13 cellular contexts compared by ENCODE assay signal in the genomic region with DNA sequence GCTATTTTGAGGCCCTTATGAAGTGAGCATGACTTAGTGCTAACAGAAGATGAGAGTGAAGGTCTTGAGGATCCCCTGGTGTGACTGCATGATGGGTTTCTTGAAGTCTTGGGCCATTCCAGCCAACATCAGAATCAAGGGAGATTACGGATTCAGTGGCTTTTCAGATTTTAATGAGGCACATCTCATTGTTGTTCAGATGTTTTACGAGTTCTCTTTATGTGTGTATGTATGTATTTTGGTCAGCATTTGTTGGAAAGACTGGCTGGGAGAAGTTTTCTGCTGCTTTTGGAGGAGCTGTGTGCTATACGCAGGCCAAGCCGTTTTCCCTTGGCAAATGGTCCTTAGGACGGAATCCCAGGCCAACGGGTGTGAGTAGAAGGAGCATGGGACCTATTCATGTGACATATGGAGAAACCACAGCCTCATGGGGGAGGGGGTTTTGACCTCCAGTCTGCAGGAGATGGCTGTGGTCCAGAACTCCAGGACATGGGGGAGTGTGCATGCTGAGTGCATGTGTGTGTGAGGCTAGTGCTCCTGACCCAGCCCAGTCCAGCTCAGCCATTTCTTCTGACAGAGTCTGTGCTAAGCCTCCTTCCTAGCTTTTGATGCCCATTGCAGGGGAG. TPM values are rescaled to one million over a fixed set of nuclear protein-coding genes. Genes with fewer than 3 reads are reported as not detected.
DNase-seq lines count a peak whose midpoint lies in the region; ATAC-seq and TF ChIP-seq lines count a peak whose summit lies in the region.
"Had no signal": no experiment of that assay in that cellular context is flagged by ENCODE, and none has a peak within 500 bp of the region (broad histone marks: within the 10 kb centered on the region; RNA-seq: fewer than 3 reads in every experiment).

No MANE protein-coding gene starts in this region.

- H3K27ac ChIP-seq in H9 (ENCODE audit: insufficient read length, low read depth, low read length) = no peak overlapping the region
- H3K27ac ChIP-seq: hepatocyte had no signal

- H2BK5ac ChIP-seq in H9 (ENCODE audit: insufficient read length, low read length) = no peak overlapping the region

- no peak overlapping the region for H2AK5ac ChIP-seq in H9 (ENCODE audit: insufficient read length, low read length)

- H4K5ac ChIP-seq in H9 (ENCODE audit: insufficient read length, low read depth, low read length) = no peak overlapping the region

- in situ Hi-C loops in astrocyte of the cerebellum (cut with HindIII; ENCODE audit: low sequenced_read_pairs) = no loop called here

- H3K4me1 Mint-ChIP-seq in H9 = peaks cover 50 to 51% of the 10 kb centered on the region in 2 experiments

- H2AFZ ChIP-seq in H9 (ENCODE audit: low read length) = no peak overlapping the region
- H2AFZ ChIP-seq: hepatocyte had no signal

- no peaks in the 10 kb centered on the region for H3K27me3 Mint-ChIP-seq in H9 (ENCODE audit: low read depth)

- WGBS in H9 (ENCODE audit: extremely low coverage, insufficient read length, low lambda C conversion rate) = no CpG with 5 or more reads among the region's 6 CpGs

- no peaks in the 10 kb centered on the region for H3K27me3 ChIP-seq in H9 (ENCODE audit: insufficient read depth, low read length)
- H3K27me3 ChIP-seq: hepatocyte had no signal

- no peak overlapping the region for H2BK120ac ChIP-seq in H9 (ENCODE audit: low read depth, low read length, poor library complexity, severe bottlenecking)

- peaks cover 2% of the 10 kb centered on the region for H4K20me1 ChIP-seq in H9 (ENCODE audit: control insufficient read depth, insufficient read depth, insufficient read length)

- no peak overlapping the region for H2BK12ac ChIP-seq in H9 (ENCODE audit: insufficient read length, low read depth, low read length)

- no peak overlapping the region for H4K91ac ChIP-seq in H9 (ENCODE audit: insufficient read length, low read depth, low read length)

- peak overlapping the region in 2 of 3 experiments; percentile 8 to 73; a peak in 5 of 7 replicates for H3K27ac Mint-ChIP-seq in H9

- H3K23me2 ChIP-seq in H9 (ENCODE audit: insufficient read length, low read depth, low read length, poor library complexity, severe bottlenecking) = no peaks in the 10 kb centered on the region

- H3K9ac ChIP-seq in H9 (ENCODE audit: extremely low read depth, insufficient read length, low read length) = no peak overlapping the region

- DNase-seq in AG10803 (ENCODE audit: low read depth) = peak; percentile 49
- no peak for DNase-seq in H9
- peak; percentile 24 for DNase-seq in astrocyte of the cerebellum (ENCODE audit: low read depth)
- DNase-seq in left kidney (ENCODE audit: low read depth, low spot score) = peak; percentile 47
- DNase-seq in MV-4-11 (lab: John Stamatoyannopoulos, UW) = no peak
- no peak for DNase-seq in stimulated activated CD8-positive, alpha-beta memory T cell treated with anti-CD3 and anti-CD28 coated beads, Interleukin-4, amount 100 ng/mL, for 48 hours
- no peak for DNase-seq in stimulated activated CD4-positive, alpha-beta T cell treated with anti-CD3 and anti-CD28 coated beads, Interleukin-4, amount 100 ng/mL, for 24 hours
- DNase-seq: caudate nucleus; NCI-H345; stimulated activated CD4-positive, alpha-beta T cell treated with anti-CD3 and anti-CD28 coated beads, Interleukin-12 subunit alpha, Interleukin-12 subunit beta, amount 100 ng/mL, for 4 hours; stimulated activated naive CD8-positive, alpha-beta T cell treated with anti-CD3 and anti-CD28 coated beads, Interleukin-15, Interleukin-2, amounts not matched to agents 100 U/mL and 50 U/mL, for 24 hours had no signal

- no peak overlapping the region for H3K18ac ChIP-seq in H9 (ENCODE audit: insufficient read length, low read depth, low read length)

- TF ChIP-seq CTCF in AG10803 (conservative IDR thresholded peaks at IDR 0.05; ENCODE audit: low read length) (no peak), H9 (conservative IDR thresholded peaks at IDR 0.05) (no peak), astrocyte of the cerebellum (IDR thresholded peaks at IDR 0.05; ENCODE audit: low read depth, low read length, missing control alignments) (no peak)

- peaks cover 17% of the 10 kb centered on the region; the same call in 1 of the 2 replicates for H3K4me1 ChIP-seq in H9 (ENCODE audit: insufficient read depth, low read length)

- H3K79me1 ChIP-seq in H9 (ENCODE audit: insufficient read depth, low read depth, low read length, poor library complexity, severe bottlenecking) = no peaks in the 10 kb centered on the region

- H3K36me3 Mint-ChIP-seq in H9 (ENCODE audit: insufficient read depth in 1 of 3, low read depth in 3 of 3) = peaks cover 9 to 26% (median 13%) of the 10 kb centered on the region in 3 experiments; a peak in 5 of 7 replicates

- H3K56ac ChIP-seq in H9 (ENCODE audit: insufficient read length, low read depth, low read length) = no peak overlapping the region

- H3K4me3 ChIP-seq in AG10803 (ENCODE audit: low read length) (no peak overlapping the region), astrocyte of the cerebellum (ENCODE audit: low read depth, low read length) (no peak overlapping the region)
- H3K4me3 ChIP-seq: hepatocyte had no signal

- ATAC-seq in HG02588 (IDR thresholded peaks at IDR 0.05; ENCODE audit: unreplicated experiment) = no peak
- ATAC-seq: stimulated activated naive CD8-positive, alpha-beta T cell treated with anti-CD3 and anti-CD28 coated beads, Interleukin-15, Interleukin-2, amounts not matched to agents 100 U/mL and 50 U/mL, for 24 hours had no signal

- H4K8ac ChIP-seq in H9 (replicated peaks; ENCODE audit: insufficient read length, low read depth, low read length) = no peak overlapping the region

- no peak overlapping the region for H3T11ph ChIP-seq in H9 (ENCODE audit: low read length)

- no peaks in the 10 kb centered on the region for H3K9me3 ChIP-seq in H9 (ENCODE audit: control insufficient read depth, low read depth, low read length)

- no peak overlapping the region for H3K23ac ChIP-seq in H9 (ENCODE audit: insufficient read length, low read depth, low read length)

- no peak overlapping the region for H3K4me2 ChIP-seq in H9 (ENCODE audit: insufficient read depth, insufficient read length, low read length)
- H3K4me2 ChIP-seq: hepatocyte had no signal

- no peak overlapping the region for H3K14ac ChIP-seq in H9 (ENCODE audit: insufficient read depth, low read length)

- no peaks in the 10 kb centered on the region; the same call in 1 of the 2 replicates for H3K79me2 ChIP-seq in H9 (ENCODE audit: insufficient read depth, low read length)

- H3K4me3 Mint-ChIP-seq in H9 = no peak overlapping the region; a peak in 1 of 5 replicates

- H2BK15ac ChIP-seq in H9 (ENCODE audit: low read depth, low read length) = no peak overlapping the region

- no peaks in the 10 kb centered on the region for H3K9me3 Mint-ChIP-seq in H9

- no peak overlapping the region for H2BK20ac ChIP-seq in H9 (ENCODE audit: low read depth, low read length, poor library complexity, severe bottlenecking)

- no peak overlapping the region for H3K4ac ChIP-seq in H9 (ENCODE audit: low read depth, low read length)

RNA-seq across cellular contexts. Expression of gene CHMP4B, which starts 35.3 kb away (rescaled TPM):
- total RNA-seq in H9 (2021) = 94.9 and 97.9 TPM in 2 replicates

Comparison
In these comparisons a context has a peak if more than half of its experiments do, and no peak if none do; other contexts are left out.
1. DNase-seq: peak in AG10803 (single experiment), astrocyte of the cerebellum (single experiment) and left kidney (single experiment); none in H9 (single experiment), MV-4-11 (single experiment), stimulated activated CD8-positive, alpha-beta memory T cell treated with anti-CD3 and anti-CD28 coated beads, Interleukin-4, amount 100 ng/mL, for 48 hours (single experiment) and stimulated activated CD4-positive, alpha-beta T cell treated with anti-CD3 and anti-CD28 coated beads, Interleukin-4, amount 100 ng/mL, for 24 hours (single experiment).